6 cellular contexts compared by ENCODE assay signal in genomic region chr7:151056286-151057037, GRCh38. TPM values are rescaled to one million over a fixed set of nuclear protein-coding genes. Genes with fewer than 3 reads are reported as not detected.
DNase-seq lines count a peak whose midpoint lies in the region; ATAC-seq and TF ChIP-seq lines count a peak whose summit lies in the region.

No MANE protein-coding gene starts in this region.

- peaks cover 27% of the 10 kb centered on the region for H3K4me1 Mint-ChIP-seq in progenitor cell of endocrine pancreas (ENCODE audit: low read depth)

- DNase-seq in NAMALWA (ENCODE audit: low spot score), result peak; percentile 50
- peak; percentile 49 for DNase-seq in cerebellum (ENCODE audit: low spot score)
- DNase-seq in progenitor cell of endocrine pancreas (ENCODE audit: low spot score, unreplicated experiment), result no peak
- DNase-seq in DMS 273 treated with DMSO at 0.1 percent for 48 hours (lab: John Stamatoyannopoulos, UW), result no peak
- no peak for DNase-seq in GM20000 (ENCODE audit: low spot score)

- ATAC-seq in HG03442 (IDR thresholded peaks at IDR 0.05; ENCODE audit: unreplicated experiment), result no peak

- TF ChIP-seq CTCF in progenitor cell of endocrine pancreas (IDR thresholded peaks at IDR 0.05; ENCODE audit: unreplicated experiment), result peak; percentile 30
- TF ChIP-seq CTCF in GM20000 (IDR thresholded peaks at IDR 0.05; ENCODE audit: extremely low read depth, missing control alignments), result no peak

- peaks cover 3% of the 10 kb centered on the region for H3K36me3 Mint-ChIP-seq in progenitor cell of endocrine pancreas (ENCODE audit: insufficient read depth)

- H3K27ac Mint-ChIP-seq in progenitor cell of endocrine pancreas, result no peak overlapping the region

- H3K4me3 Mint-ChIP-seq in progenitor cell of endocrine pancreas (ENCODE audit: low read depth), result peak overlapping the region; percentile 89

- H3K9me3 Mint-ChIP-seq in progenitor cell of endocrine pancreas (ENCODE audit: low read depth), result no peaks in the 10 kb centered on the region

- H3K27me3 Mint-ChIP-seq in progenitor cell of endocrine pancreas, result peaks cover 7% of the 10 kb centered on the region

RNA-seq across cellular contexts. Expression of gene CDK5, which starts 1.2 kb away (rescaled TPM):
- total RNA-seq in cerebellum (21.6 TPM), progenitor cell of endocrine pancreas (22.6 and 24.9 TPM in 2 replicates)

RNA-seq across cellular contexts. Expression of gene SLC4A2, which starts 2.9 kb away (rescaled TPM):
- total RNA-seq in cerebellum (15.8 TPM), progenitor cell of endocrine pancreas (208 and 213 TPM in 2 replicates)

RNA-seq across cellular contexts. Expression of gene ASIC3, which starts 8.1 kb away (rescaled TPM):
- total RNA-seq in cerebellum, result 1.6 TPM
- 3.5 and 5.1 TPM in 2 replicates for total RNA-seq in progenitor cell of endocrine pancreas

RNA-seq across cellular contexts. Expression of gene FASTK, which starts 24.1 kb away (rescaled TPM):
- total RNA-seq in cerebellum (26.5 TPM), progenitor cell of endocrine pancreas (75.0 and 81.9 TPM in 2 replicates)

RNA-seq across cellular contexts. Expression of gene TMUB1, which starts 26.8 kb away (rescaled TPM):
- 7.6 TPM for total RNA-seq in cerebellum
- total RNA-seq in progenitor cell of endocrine pancreas, result 40.4 and 48.6 TPM in 2 replicates

Comparison
In these comparisons a context has a peak if more than half of its experiments do, and no peak if none do; other contexts are left out.
1. DNase-seq: peak in NAMALWA (single experiment) and cerebellum (single experiment); none in progenitor cell of endocrine pancreas (single experiment), DMS 273 treated with DMSO at 0.1 percent for 48 hours (single experiment) and GM20000 (single experiment).
2. RNA of gene SLC4A2, which starts 2.9 kb away (total RNA-seq): 208 to 213 TPM in progenitor cell of endocrine pancreas; 15.8 TPM in cerebellum (single experiment); every median in the first group is over 10 times any median in the second.